ENCODE assay signal across 1 cellular context in the genomic region with DNA sequence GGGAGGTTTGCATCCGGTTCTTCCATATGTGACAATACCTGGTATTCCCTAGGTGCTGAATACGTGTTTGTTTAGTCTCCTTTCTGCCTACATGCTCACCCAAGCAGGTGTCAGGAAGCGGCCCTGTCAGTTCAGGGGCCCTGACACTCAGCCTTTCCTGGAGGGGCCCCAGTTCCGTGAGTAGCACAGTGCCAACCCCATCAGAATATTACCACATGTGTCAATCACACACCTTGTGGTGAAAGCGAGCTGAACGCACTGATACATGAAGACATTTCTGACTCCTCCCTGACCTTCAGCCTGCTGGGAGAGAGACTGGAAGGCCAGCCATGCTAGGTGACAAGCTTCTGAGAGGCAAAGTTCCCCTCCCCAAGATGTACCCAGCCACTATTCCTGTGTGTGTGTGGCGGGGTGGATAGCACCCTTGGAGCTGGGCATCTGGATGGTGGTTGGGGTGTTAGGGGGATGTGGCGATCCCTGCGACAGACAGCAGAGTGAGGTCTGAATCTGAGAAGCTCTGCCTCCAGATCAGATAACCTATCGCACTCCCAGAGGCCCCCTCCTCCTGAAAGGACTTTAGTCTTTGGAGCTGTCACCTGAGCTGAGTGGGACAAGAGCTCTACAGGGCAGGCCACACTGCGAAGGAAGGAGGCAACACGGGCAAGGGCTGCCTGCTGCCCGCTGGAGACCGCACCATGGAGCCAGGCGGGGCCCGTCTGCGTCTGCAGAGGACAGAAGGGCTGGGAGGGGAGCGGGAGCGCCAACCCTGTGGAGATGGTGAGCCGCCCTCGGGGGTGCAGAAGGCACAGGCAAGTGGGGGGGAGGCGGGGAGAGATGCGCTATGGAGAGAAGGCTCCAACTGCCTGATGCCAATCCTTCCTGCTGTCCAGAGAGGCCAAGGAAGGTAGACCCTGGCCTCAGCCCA.
TF ChIP-seq lines count a peak whose summit lies in the region.

A gene with protein sequence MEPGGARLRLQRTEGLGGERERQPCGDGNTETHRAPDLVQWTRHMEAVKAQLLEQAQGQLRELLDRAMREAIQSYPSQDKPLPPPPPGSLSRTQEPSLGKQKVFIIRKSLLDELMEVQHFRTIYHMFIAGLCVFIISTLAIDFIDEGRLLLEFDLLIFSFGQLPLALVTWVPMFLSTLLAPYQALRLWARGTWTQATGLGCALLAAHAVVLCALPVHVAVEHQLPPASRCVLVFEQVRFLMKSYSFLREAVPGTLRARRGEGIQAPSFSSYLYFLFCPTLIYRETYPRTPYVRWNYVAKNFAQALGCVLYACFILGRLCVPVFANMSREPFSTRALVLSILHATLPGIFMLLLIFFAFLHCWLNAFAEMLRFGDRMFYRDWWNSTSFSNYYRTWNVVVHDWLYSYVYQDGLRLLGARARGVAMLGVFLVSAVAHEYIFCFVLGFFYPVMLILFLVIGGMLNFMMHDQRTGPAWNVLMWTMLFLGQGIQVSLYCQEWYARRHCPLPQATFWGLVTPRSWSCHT (plus strand): TSS at position 604 of the 925 bp plus-strand sequence. CDS start 92 bp downstream, at position 696.

TF ChIP-seq in GM23338, 12 proteins besides CTCF, POLR2A, EP300 and RAD21 (continued from another document):
- TF ChIP-seq, protein P1, sequence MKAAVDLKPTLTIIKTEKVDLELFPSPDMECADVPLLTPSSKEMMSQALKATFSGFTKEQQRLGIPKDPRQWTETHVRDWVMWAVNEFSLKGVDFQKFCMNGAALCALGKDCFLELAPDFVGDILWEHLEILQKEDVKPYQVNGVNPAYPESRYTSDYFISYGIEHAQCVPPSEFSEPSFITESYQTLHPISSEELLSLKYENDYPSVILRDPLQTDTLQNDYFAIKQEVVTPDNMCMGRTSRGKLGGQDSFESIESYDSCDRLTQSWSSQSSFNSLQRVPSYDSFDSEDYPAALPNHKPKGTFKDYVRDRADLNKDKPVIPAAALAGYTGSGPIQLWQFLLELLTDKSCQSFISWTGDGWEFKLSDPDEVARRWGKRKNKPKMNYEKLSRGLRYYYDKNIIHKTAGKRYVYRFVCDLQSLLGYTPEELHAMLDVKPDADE (IDR thresholded peaks at IDR 0.05): no peak
- TF ChIP-seq, protein P2, sequence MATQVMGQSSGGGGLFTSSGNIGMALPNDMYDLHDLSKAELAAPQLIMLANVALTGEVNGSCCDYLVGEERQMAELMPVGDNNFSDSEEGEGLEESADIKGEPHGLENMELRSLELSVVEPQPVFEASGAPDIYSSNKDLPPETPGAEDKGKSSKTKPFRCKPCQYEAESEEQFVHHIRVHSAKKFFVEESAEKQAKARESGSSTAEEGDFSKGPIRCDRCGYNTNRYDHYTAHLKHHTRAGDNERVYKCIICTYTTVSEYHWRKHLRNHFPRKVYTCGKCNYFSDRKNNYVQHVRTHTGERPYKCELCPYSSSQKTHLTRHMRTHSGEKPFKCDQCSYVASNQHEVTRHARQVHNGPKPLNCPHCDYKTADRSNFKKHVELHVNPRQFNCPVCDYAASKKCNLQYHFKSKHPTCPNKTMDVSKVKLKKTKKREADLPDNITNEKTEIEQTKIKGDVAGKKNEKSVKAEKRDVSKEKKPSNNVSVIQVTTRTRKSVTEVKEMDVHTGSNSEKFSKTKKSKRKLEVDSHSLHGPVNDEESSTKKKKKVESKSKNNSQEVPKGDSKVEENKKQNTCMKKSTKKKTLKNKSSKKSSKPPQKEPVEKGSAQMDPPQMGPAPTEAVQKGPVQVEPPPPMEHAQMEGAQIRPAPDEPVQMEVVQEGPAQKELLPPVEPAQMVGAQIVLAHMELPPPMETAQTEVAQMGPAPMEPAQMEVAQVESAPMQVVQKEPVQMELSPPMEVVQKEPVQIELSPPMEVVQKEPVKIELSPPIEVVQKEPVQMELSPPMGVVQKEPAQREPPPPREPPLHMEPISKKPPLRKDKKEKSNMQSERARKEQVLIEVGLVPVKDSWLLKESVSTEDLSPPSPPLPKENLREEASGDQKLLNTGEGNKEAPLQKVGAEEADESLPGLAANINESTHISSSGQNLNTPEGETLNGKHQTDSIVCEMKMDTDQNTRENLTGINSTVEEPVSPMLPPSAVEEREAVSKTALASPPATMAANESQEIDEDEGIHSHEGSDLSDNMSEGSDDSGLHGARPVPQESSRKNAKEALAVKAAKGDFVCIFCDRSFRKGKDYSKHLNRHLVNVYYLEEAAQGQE (IDR thresholded peaks at IDR 0.05; ENCODE audit: unreplicated experiment): no peak
- TF ChIP-seq, protein P3, sequence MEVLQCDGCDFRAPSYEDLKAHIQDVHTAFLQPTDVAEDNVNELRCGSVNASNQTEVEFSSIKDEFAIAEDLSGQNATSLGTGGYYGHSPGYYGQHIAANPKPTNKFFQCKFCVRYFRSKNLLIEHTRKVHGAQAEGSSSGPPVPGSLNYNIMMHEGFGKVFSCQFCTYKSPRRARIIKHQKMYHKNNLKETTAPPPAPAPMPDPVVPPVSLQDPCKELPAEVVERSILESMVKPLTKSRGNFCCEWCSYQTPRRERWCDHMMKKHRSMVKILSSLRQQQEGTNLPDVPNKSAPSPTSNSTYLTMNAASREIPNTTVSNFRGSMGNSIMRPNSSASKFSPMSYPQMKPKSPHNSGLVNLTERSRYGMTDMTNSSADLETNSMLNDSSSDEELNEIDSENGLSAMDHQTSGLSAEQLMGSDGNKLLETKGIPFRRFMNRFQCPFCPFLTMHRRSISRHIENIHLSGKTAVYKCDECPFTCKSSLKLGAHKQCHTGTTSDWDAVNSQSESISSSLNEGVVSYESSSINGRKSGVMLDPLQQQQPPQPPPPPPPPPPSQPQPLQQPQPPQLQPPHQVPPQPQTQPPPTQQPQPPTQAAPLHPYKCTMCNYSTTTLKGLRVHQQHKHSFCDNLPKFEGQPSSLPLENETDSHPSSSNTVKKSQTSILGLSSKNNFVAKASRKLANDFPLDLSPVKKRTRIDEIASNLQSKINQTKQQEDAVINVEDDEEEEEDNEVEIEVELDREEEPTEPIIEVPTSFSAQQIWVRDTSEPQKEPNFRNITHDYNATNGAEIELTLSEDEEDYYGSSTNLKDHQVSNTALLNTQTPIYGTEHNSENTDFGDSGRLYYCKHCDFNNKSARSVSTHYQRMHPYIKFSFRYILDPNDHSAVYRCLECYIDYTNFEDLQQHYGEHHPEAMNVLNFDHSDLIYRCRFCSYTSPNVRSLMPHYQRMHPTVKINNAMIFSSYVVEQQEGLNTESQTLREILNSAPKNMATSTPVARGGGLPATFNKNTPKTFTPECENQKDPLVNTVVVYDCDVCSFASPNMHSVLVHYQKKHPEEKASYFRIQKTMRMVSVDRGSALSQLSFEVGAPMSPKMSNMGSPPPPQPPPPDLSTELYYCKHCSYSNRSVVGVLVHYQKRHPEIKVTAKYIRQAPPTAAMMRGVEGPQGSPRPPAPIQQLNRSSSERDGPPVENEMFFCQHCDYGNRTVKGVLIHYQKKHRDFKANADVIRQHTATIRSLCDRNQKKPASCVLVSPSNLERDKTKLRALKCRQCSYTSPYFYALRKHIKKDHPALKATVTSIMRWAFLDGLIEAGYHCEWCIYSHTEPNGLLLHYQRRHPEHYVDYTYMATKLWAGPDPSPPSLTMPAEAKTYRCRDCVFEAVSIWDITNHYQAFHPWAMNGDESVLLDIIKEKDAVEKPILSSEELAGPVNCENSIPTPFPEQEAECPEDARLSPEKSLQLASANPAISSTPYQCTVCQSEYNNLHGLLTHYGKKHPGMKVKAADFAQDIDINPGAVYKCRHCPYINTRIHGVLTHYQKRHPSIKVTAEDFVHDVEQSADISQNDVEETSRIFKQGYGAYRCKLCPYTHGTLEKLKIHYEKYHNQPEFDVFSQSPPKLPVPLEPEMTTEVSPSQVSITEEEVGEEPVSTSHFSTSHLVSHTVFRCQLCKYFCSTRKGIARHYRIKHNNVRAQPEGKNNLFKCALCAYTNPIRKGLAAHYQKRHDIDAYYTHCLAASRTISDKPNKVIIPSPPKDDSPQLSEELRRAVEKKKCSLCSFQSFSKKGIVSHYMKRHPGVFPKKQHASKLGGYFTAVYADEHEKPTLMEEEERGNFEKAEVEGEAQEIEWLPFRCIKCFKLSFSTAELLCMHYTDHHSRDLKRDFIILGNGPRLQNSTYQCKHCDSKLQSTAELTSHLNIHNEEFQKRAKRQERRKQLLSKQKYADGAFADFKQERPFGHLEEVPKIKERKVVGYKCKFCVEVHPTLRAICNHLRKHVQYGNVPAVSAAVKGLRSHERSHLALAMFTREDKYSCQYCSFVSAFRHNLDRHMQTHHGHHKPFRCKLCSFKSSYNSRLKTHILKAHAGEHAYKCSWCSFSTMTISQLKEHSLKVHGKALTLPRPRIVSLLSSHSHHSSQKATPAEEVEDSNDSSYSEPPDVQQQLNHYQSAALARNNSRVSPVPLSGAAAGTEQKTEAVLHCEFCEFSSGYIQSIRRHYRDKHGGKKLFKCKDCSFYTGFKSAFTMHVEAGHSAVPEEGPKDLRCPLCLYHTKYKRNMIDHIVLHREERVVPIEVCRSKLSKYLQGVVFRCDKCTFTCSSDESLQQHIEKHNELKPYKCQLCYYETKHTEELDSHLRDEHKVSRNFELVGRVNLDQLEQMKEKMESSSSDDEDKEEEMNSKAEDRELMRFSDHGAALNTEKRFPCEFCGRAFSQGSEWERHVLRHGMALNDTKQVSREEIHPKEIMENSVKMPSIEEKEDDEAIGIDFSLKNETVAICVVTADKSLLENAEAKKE (CRISPR knock-in tag; IDR thresholded peaks at IDR 0.05): no peak
- TF ChIP-seq POLR2AphosphoS5 (IDR thresholded peaks at IDR 0.05; ENCODE audit: low read depth): no peak
